In genomic region chr4:8192748-8193738, GRCh38 we compare ENCODE assay signal across 8 cellular contexts. TPM values are rescaled to one million over a fixed set of nuclear protein-coding genes. Genes with fewer than 3 reads are reported as not detected.
A peak's percentile ranks its signal among the peaks of the same experiment; 100 is the strongest.
DNase-seq lines count a peak whose midpoint lies in the region; ATAC-seq and TF ChIP-seq lines count a peak whose summit lies in the region.

No MANE protein-coding gene starts in this region.

- no peaks in the 10 kb centered on the region for H3K36me3 ChIP-seq in body of pancreas (replicated peaks in 1 of 2; ENCODE audit: insufficient read depth in 1 of 2, low read depth in 2 of 2)

- 32% methylated on average over 16 to 18 of the region's 18 CpGs for WGBS in body of pancreas, 2 donors

- no peaks in the 10 kb centered on the region for H3K27me3 ChIP-seq in body of pancreas

- peaks cover 34% of the 10 kb centered on the region for H3K4me1 ChIP-seq in body of pancreas

- peak; percentile 8 to 74 (median 54) for TF ChIP-seq CTCF in body of pancreas (IDR thresholded peaks at IDR 0.05)

- H3K9me3 ChIP-seq in body of pancreas = no peaks in the 10 kb centered on the region

- intact Hi-C loops in body of pancreas (cut with DNase I) = no loop called here

- DNase-seq in NCI-H2227 (lab: John Stamatoyannopoulos, UW; ENCODE audit: unreplicated experiment) (peak; percentile 6), NCI-H2227 treated with DMSO at 0.1 percent for 48 hours (lab: John Stamatoyannopoulos, UW) (no peak), NCI-H524 (lab: John Stamatoyannopoulos, UW) (peak; percentile 38 to 72), body of pancreas (peak; percentile 77 to 85 (median 84)), medulla oblongata (ENCODE audit: extremely low spot score) (peak; percentile 28), GOT3 (lab: John Stamatoyannopoulos, UW) (no peak)

- H3K27ac ChIP-seq in body of pancreas = peak overlapping the region; percentile 13 to 76 (median 32)

- H3K4me3 ChIP-seq in body of pancreas = no peak overlapping the region

- ATAC-seq in GM19455 (IDR thresholded peaks at IDR 0.05; ENCODE audit: unreplicated experiment) (peak; percentile 68), HG03378 (IDR thresholded peaks at IDR 0.05; ENCODE audit: unreplicated experiment) (peak; percentile 81), body of pancreas (peak; percentile 69)

- no peak for TF ChIP-seq POLR2A in body of pancreas (IDR thresholded peaks at IDR 0.05)

RNA-seq across cellular contexts. Expression of gene SH3TC1, which starts 6.0 kb away (rescaled TPM):
- 100 to 1,000 TPM in 1 of 2 donors, 10 to 100 TPM in 1; 31.1 to 103 TPM for total RNA-seq in body of pancreas

RNA-seq across cellular contexts. Expression of gene ABLIM2, which starts 34.4 kb away (rescaled TPM):
- 10 to 100 TPM in 1 of 2 donors, 1 to 10 TPM in 1; 6.0 to 20.8 TPM for total RNA-seq in body of pancreas

Comparison
In these comparisons a context has a peak if more than half of its experiments do, and no peak if none do; other contexts are left out.
1. DNase-seq: peak in NCI-H2227 (single experiment), NCI-H524 (2 of 2), body of pancreas (4 of 4) and medulla oblongata (single experiment); none in NCI-H2227 treated with DMSO at 0.1 percent for 48 hours (single experiment) and GOT3 (single experiment).
2. Peak in every context shown above with its lines, with median percentiles within 50 percentile points of each other: ATAC-seq.